ENCODE assay signal across 2 cellular contexts in genomic region chr19:3463039-3463958, GRCh38.
TF ChIP-seq lines count a peak whose summit lies in the region.

No MANE protein-coding gene starts in this region.

TF ChIP-seq in WTC11, 78 proteins besides CTCF, POLR2A, EP300 and RAD21 (continues in another document):
- TF ChIP-seq NFE2L1 (CRISPR knock-in tag; IDR thresholded peaks at IDR 0.05) (no peak), ZNF532 (CRISPR knock-in tag; IDR thresholded peaks at IDR 0.05; ENCODE audit: borderline replicate concordance) (no peak), AFF4 (CRISPR knock-in tag; IDR thresholded peaks at IDR 0.05; ENCODE audit: borderline replicate concordance) (no peak), E2F5 (CRISPR knock-in tag; IDR thresholded peaks at IDR 0.05) (no peak), ATF3 (CRISPR knock-in tag; conservative IDR thresholded peaks at IDR 0.05) (no peak), PRRX2 (CRISPR knock-in tag; IDR thresholded peaks at IDR 0.05) (no peak), ARID4B (CRISPR knock-in tag; IDR thresholded peaks at IDR 0.05; ENCODE audit: borderline replicate concordance) (no peak), ZNF121 (CRISPR knock-in tag; IDR thresholded peaks at IDR 0.05) (no peak), SMAD3 (CRISPR knock-in tag; IDR thresholded peaks at IDR 0.05; ENCODE audit: borderline replicate concordance) (no peak)

TF ChIP-seq in endothelial cell of umbilical vein, 7 proteins besides CTCF, POLR2A, EP300 and RAD21:
- TF ChIP-seq EZH2 (IDR thresholded peaks at IDR 0.05; ENCODE audit: borderline replicate concordance, low read depth, low read length, severe bottlenecking) (no peak), MAX (IDR thresholded peaks at IDR 0.05; ENCODE audit: insufficient read depth, insufficient read length) (no peak), MYC (IDR thresholded peaks at IDR 0.05; ENCODE audit: low read depth, low read length) (no peak), JUN (IDR thresholded peaks at IDR 0.05; ENCODE audit: borderline replicate concordance, insufficient read depth, insufficient read length, low read depth) (no peak), GATA2 (IDR thresholded peaks at IDR 0.05; ENCODE audit: insufficient read depth, insufficient read length, low read depth, low read length) (no peak), FOS (IDR thresholded peaks at IDR 0.05; ENCODE audit: borderline replicate concordance, insufficient read depth, low read length) (no peak), POLR2AphosphoS5 (IDR thresholded peaks at IDR 0.05; ENCODE audit: insufficient read depth, low read depth, low read length) (no peak)
